10 cellular contexts compared by ENCODE assay signal in the genomic region with DNA sequence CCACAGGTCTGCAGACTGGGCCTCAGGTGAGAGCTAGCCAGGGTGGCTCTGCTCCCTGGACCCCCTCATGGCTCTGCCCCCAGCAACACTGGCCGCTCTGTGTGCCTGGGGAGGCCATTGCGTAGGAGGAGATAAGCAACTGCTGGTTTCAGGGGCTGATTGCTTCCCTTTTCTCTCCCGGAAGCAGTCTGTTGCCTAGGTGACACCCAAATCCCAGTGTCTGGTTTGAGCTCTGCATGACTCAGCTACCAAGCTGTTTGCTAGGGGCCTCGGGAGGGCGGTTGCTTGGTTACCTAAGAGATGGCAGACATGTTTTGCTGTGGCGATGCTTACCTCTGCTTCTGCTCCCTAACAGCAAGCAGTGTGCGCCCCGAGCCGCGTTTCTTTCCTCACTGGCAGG. TPM values are rescaled to one million over a fixed set of nuclear protein-coding genes. Genes with fewer than 3 reads are reported as not detected.
DNase-seq lines count a peak whose midpoint lies in the region; ATAC-seq and TF ChIP-seq lines count a peak whose summit lies in the region.
"Not testable (repeated sequence)": the region's sequence is repeated elsewhere in the genome, so short reads cannot be mapped to it uniquely, and the experiment has no call there.
"Had no signal": no experiment of that assay in that cellular context is flagged by ENCODE, and none has a peak within 500 bp of the region (broad histone marks: within the 10 kb centered on the region; RNA-seq: fewer than 3 reads in every experiment).

No MANE protein-coding gene starts in this region.

- not testable (repeated sequence) for H3K4me1 ChIP-seq in gastrocnemius medialis

- H3K4me1 Mint-ChIP-seq in CD14-positive monocyte, result peaks cover 12% of the 10 kb centered on the region
- H3K4me1 Mint-ChIP-seq in activated T-helper 2 cell treated with anti-CD3 and anti-CD28 coated beads, Interferon-gamma antibody, Interleukin-2, Interleukin-4, amounts not matched to agents 10 μg/mL and 5 μg/mL and 100 μg/mL, durations not matched to agents 14 hours and 24 hours and 36 hours (ENCODE audit: low read depth), result peaks cover 31% of the 10 kb centered on the region
- H3K4me1 Mint-ChIP-seq in glutamatergic neuron (ENCODE audit: low read depth, unreplicated experiment), result not testable (repeated sequence)

- not testable (repeated sequence) for H3K27ac ChIP-seq in gastrocnemius medialis

- in situ Hi-C loops in gastrocnemius medialis (cut with MboI; ENCODE audit: low sequenced_read_pairs in 4 of 4), result not testable (repeated sequence)

- H3K36me3 Mint-ChIP-seq in CD14-positive monocyte; glutamatergic neuron (ENCODE audit: unreplicated experiment): not testable (repeated sequence)
- peaks cover 14% of the 10 kb centered on the region for H3K36me3 Mint-ChIP-seq in activated T-helper 2 cell treated with anti-CD3 and anti-CD28 coated beads, Interferon-gamma antibody, Interleukin-2, Interleukin-4, amounts not matched to agents 10 μg/mL and 5 μg/mL and 100 μg/mL, durations not matched to agents 14 hours and 24 hours and 36 hours (ENCODE audit: low read depth)

- not testable (repeated sequence) for H3K36me3 ChIP-seq in gastrocnemius medialis

- H3K4me3 Mint-ChIP-seq in CD14-positive monocyte; activated T-helper 2 cell treated with anti-CD3 and anti-CD28 coated beads, Interferon-gamma antibody, Interleukin-2, Interleukin-4, amounts not matched to agents 10 μg/mL and 5 μg/mL and 100 μg/mL, durations not matched to agents 14 hours and 24 hours and 36 hours (ENCODE audit: low read depth); glutamatergic neuron (ENCODE audit: unreplicated experiment): not testable (repeated sequence)

- not testable (repeated sequence) for H3K9me3 ChIP-seq in gastrocnemius medialis

- not testable (repeated sequence) for TF ChIP-seq POLR2A in gastrocnemius medialis (IDR thresholded peaks at IDR 0.05)

- TF ChIP-seq CTCF in CD14-positive monocyte (IDR thresholded peaks at IDR 0.05); glutamatergic neuron (IDR thresholded peaks at IDR 0.05; ENCODE audit: partially characterized antibody, unreplicated experiment); gastrocnemius medialis (IDR thresholded peaks at IDR 0.05 in 4 of 5, conservative IDR thresholded peaks at IDR 0.05 in 1 of 5): not testable (repeated sequence)

- ATAC-seq in GM19324 (IDR thresholded peaks at IDR 0.05; ENCODE audit: low FRiP score, unreplicated experiment) (peak; percentile 84), HG03045 (IDR thresholded peaks at IDR 0.05; ENCODE audit: unreplicated experiment) (peak; percentile 94), gastrocnemius medialis (peak; percentile 26 to 54)

- intact Hi-C loops in CD14-positive monocyte (cut with micrococcal nuclease); activated T-helper 2 cell treated with anti-CD3 and anti-CD28 coated beads, Interferon-gamma antibody, Interleukin-2, Interleukin-4, amounts not matched to agents 10 μg/mL and 5 μg/mL and 100 μg/mL, durations not matched to agents 14 hours and 24 hours and 36 hours (cut with micrococcal nuclease); gastrocnemius medialis (cut with DNase I; ENCODE audit: low total_unique reads): not testable (repeated sequence)

- peak overlapping the region; percentile 81 to 92 (median 88) for H3K27ac Mint-ChIP-seq in CD14-positive monocyte
- H3K27ac Mint-ChIP-seq in activated T-helper 2 cell treated with anti-CD3 and anti-CD28 coated beads, Interferon-gamma antibody, Interleukin-2, Interleukin-4, amounts not matched to agents 10 μg/mL and 5 μg/mL and 100 μg/mL, durations not matched to agents 14 hours and 24 hours and 36 hours, result peak overlapping the region; percentile 42
- H3K27ac Mint-ChIP-seq in glutamatergic neuron (ENCODE audit: unreplicated experiment), result not testable (repeated sequence)

- H3K27me3 ChIP-seq in gastrocnemius medialis, result not testable (repeated sequence)

- not testable (repeated sequence) for H3K4me3 ChIP-seq in gastrocnemius medialis

- not testable (repeated sequence) for H3K27me3 Mint-ChIP-seq in CD14-positive monocyte (ENCODE audit: low read depth in 3 of 3); activated T-helper 2 cell treated with anti-CD3 and anti-CD28 coated beads, Interferon-gamma antibody, Interleukin-2, Interleukin-4, amounts not matched to agents 10 μg/mL and 5 μg/mL and 100 μg/mL, durations not matched to agents 14 hours and 24 hours and 36 hours (ENCODE audit: low read depth); glutamatergic neuron (ENCODE audit: unreplicated experiment)

- DNase-seq in CD14-positive monocyte (ENCODE audit: low spot score), result peak; percentile 84
- peak; percentile 28 to 81 (median 45) for DNase-seq in NCI-H1417 (lab: John Stamatoyannopoulos, UW)
- DNase-seq in SW480 (ENCODE audit: low spot score), result peak; percentile 14
- DNase-seq in activated T-helper 2 cell treated with anti-CD3 and anti-CD28 coated beads, Interferon-gamma antibody, Interleukin-2, Interleukin-4, amounts not matched to agents 10 μg/mL and 5 μg/mL and 100 μg/mL, durations not matched to agents 14 hours and 24 hours and 36 hours (ENCODE audit: low spot score), result peak; percentile 68
- DNase-seq in glutamatergic neuron, result peak; percentile 28
- DNase-seq in gastrocnemius medialis, result not testable (repeated sequence)

- H3K9me3 Mint-ChIP-seq in CD14-positive monocyte; activated T-helper 2 cell treated with anti-CD3 and anti-CD28 coated beads, Interferon-gamma antibody, Interleukin-2, Interleukin-4, amounts not matched to agents 10 μg/mL and 5 μg/mL and 100 μg/mL, durations not matched to agents 14 hours and 24 hours and 36 hours; glutamatergic neuron (ENCODE audit: unreplicated experiment): not testable (repeated sequence)

RNA-seq across cellular contexts. Expression of a gene that starts 15.4 kb away (rescaled TPM):
- 10 to 100 TPM; 15.5 to 20.7 TPM for polyA plus RNA-seq in CD14-positive monocyte
- 25.2 and 28.9 TPM in 2 replicates for total RNA-seq in activated T-helper 2 cell treated with anti-CD3 and anti-CD28 coated beads, Interferon-gamma antibody, Interleukin-2, Interleukin-4, amounts not matched to agents 10 μg/mL and 5 μg/mL and 100 μg/mL, durations not matched to agents 14 hours and 24 hours and 36 hours
- total RNA-seq in glutamatergic neuron (ENCODE audit: unreplicated experiment) (27.7 TPM), gastrocnemius medialis (10 to 100 TPM in 3 of 4 donors, 1 to 10 TPM in 1; 9.3 to 17.5 (median 12.1) TPM)

RNA-seq across cellular contexts. Expression of a gene that starts 20.3 kb away (rescaled TPM):
- polyA plus RNA-seq in CD14-positive monocyte, result 10 to 100 TPM; 79.5 to 94.3 TPM
- 40.4 and 43.7 TPM in 2 replicates for total RNA-seq in activated T-helper 2 cell treated with anti-CD3 and anti-CD28 coated beads, Interferon-gamma antibody, Interleukin-2, Interleukin-4, amounts not matched to agents 10 μg/mL and 5 μg/mL and 100 μg/mL, durations not matched to agents 14 hours and 24 hours and 36 hours
- total RNA-seq in glutamatergic neuron (ENCODE audit: unreplicated experiment) (86.4 TPM), gastrocnemius medialis (10 to 100 TPM; 28.4 to 44.2 (median 33.7) TPM)

RNA-seq across cellular contexts. Expression of a gene that starts 24.3 kb away (rescaled TPM):
- not detected for polyA plus RNA-seq in CD14-positive monocyte
- 0.27 TPM in 1 of 2 replicates, not detected in the other for total RNA-seq in activated T-helper 2 cell treated with anti-CD3 and anti-CD28 coated beads, Interferon-gamma antibody, Interleukin-2, Interleukin-4, amounts not matched to agents 10 μg/mL and 5 μg/mL and 100 μg/mL, durations not matched to agents 14 hours and 24 hours and 36 hours
- total RNA-seq in glutamatergic neuron (ENCODE audit: unreplicated experiment) (not detected), gastrocnemius medialis (not detected)
- total RNA-seq: kidney epithelial cell had no signal
- polyA plus RNA-seq: adipose tissue had no signal

Comparison
In these comparisons a context has a peak if more than half of its experiments do, and no peak if none do; other contexts are left out.
1. ATAC-seq: peak in every context shown above with its lines; median percentile 94 in HG03045; 84 in GM19324; 40 in gastrocnemius medialis.